8 cellular contexts compared by ENCODE assay signal in the genomic region with DNA sequence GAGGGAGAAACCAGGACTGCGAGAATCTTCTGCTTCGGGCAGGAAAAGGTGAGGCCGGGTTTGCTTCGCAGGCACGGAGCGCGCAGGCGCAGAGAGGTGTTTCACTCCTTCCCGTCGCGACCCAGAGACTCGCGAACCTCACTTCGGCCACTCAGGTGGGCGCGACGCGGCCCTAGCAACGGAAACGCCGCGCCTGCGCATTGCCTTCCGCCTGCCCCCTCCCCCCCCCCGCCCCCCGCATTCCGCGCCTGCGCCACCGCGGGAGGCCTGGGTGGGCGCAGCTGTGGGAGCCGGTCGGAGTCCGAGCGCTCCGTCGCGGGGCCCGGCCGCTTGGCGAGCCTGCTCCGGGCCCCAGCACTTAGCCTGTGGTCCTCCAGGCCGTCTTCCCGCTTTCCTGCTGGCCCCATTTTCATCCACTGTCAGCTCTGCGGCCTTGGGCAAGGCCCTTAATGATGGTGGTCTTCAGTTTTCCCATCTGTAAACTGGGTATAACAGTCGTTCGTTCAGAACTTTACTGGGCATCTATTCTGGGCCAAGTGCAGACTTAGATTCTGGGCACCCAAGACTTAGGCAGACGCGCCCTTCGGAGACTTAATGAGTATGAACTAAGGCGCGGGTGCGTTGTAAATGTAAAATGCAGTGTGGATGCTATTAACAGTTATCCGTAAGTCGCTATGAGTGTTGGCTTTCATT.
DNase-seq lines count a peak whose midpoint lies in the region; ATAC-seq lines count a peak whose summit lies in the region.

No MANE protein-coding gene starts in this region.

- H3K4me3 ChIP-seq in effector memory CD4-positive, alpha-beta T cell (ENCODE audit: insufficient read depth, low read depth, low read length, poor library complexity, severe bottlenecking), result peak overlapping the region; percentile 37

- POLR2A ChIA-PET in activated CD8-positive, alpha-beta T cell treated with anti-CD3 and anti-CD28 coated beads, Interleukin-2, amount 10 ng/mL, durations not matched to agents 7 days and 5 days (lab: Charles Lee), result no interaction called here

- H3K27me3 Mint-ChIP-seq in activated CD8-positive, alpha-beta T cell treated with anti-CD3 and anti-CD28 coated beads, Interleukin-2, amount 10 ng/mL, durations not matched to agents 7 days and 5 days (ENCODE audit: low read depth), result peaks cover 39% of the 10 kb centered on the region

- no peaks in the 10 kb centered on the region for H3K36me3 Mint-ChIP-seq in activated CD8-positive, alpha-beta T cell treated with anti-CD3 and anti-CD28 coated beads, Interleukin-2, amount 10 ng/mL, durations not matched to agents 7 days and 5 days (ENCODE audit: low read depth)

- peak overlapping the region; percentile 59 for H3K4me3 Mint-ChIP-seq in activated CD8-positive, alpha-beta T cell treated with anti-CD3 and anti-CD28 coated beads, Interleukin-2, amount 10 ng/mL, durations not matched to agents 7 days and 5 days

- intact Hi-C loops in posterior vena cava (cut with DNase I), result loop anchor here (5.0 to 10.0 kb wide), 2 partner anchors 45 to 527 kb away; no protein-coding TSS in a partner anchor

- H3K4me1 Mint-ChIP-seq in activated CD8-positive, alpha-beta T cell treated with anti-CD3 and anti-CD28 coated beads, Interleukin-2, amount 10 ng/mL, durations not matched to agents 7 days and 5 days (ENCODE audit: low read depth), result peaks cover 15% of the 10 kb centered on the region

- H3K27me3 ChIP-seq in effector memory CD4-positive, alpha-beta T cell (replicated peaks; ENCODE audit: control insufficient read depth, insufficient read depth, low read length, poor library complexity, severe bottlenecking), result peaks cover 3% of the 10 kb centered on the region

- no peak overlapping the region for H3K27ac ChIP-seq in effector memory CD4-positive, alpha-beta T cell (ENCODE audit: insufficient read depth, low read length, poor library complexity, severe bottlenecking)

- DNase-seq in ELR (ENCODE audit: low read depth), result peak; percentile 2
- DNase-seq in activated CD8-positive, alpha-beta T cell treated with anti-CD3 and anti-CD28 coated beads, Interleukin-2, amount 10 ng/mL, durations not matched to agents 7 days and 5 days, result peak; percentile 77
- DNase-seq in effector memory CD4-positive, alpha-beta T cell, result peak in 2 of 3 donors; percentile 13 to 25
- peak; percentile 4 for DNase-seq in middle frontal gyrus (ENCODE audit: extremely low spot score, low spot score)
- DNase-seq in stimulated activated CD8-positive, alpha-beta memory T cell treated with anti-CD3 and anti-CD28 coated beads, Interleukin-4, amount 100 ng/mL, for 24 hours (ENCODE audit: low read depth), result peak; percentile 54
- no peak for DNase-seq in posterior vena cava (ENCODE audit: low spot score)
- no peak for DNase-seq in T1000 (lab: John Stamatoyannopoulos, UW)

- no peak overlapping the region for H3K27ac Mint-ChIP-seq in activated CD8-positive, alpha-beta T cell treated with anti-CD3 and anti-CD28 coated beads, Interleukin-2, amount 10 ng/mL, durations not matched to agents 7 days and 5 days

- peak; percentile 85 for ATAC-seq in activated CD8-positive, alpha-beta T cell treated with anti-CD3 and anti-CD28 coated beads, Interleukin-2, amount 10 ng/mL, durations not matched to agents 7 days and 5 days
- no peak for ATAC-seq in GM21825 (IDR thresholded peaks at IDR 0.05; ENCODE audit: unreplicated experiment)

- no peaks in the 10 kb centered on the region for H3K9me3 Mint-ChIP-seq in activated CD8-positive, alpha-beta T cell treated with anti-CD3 and anti-CD28 coated beads, Interleukin-2, amount 10 ng/mL, durations not matched to agents 7 days and 5 days (ENCODE audit: insufficient read depth)

- H3K4me1 ChIP-seq in effector memory CD4-positive, alpha-beta T cell (ENCODE audit: control insufficient read depth, insufficient read depth, low read length, poor library complexity, severe bottlenecking), result peaks cover 6% of the 10 kb centered on the region

- CTCF ChIA-PET in activated CD8-positive, alpha-beta T cell treated with anti-CD3 and anti-CD28 coated beads, Interleukin-2, amount 10 ng/mL, durations not matched to agents 7 days and 5 days (lab: Charles Lee), result interaction anchor here (9.1 kb wide), 1 partner anchor 63 kb away, joined by 347 read pairs; a partner anchor contains a TSS

- no peaks in the 10 kb centered on the region for H3K9me3 ChIP-seq in effector memory CD4-positive, alpha-beta T cell (ENCODE audit: control insufficient read depth, low read length)

- H3K36me3 ChIP-seq in effector memory CD4-positive, alpha-beta T cell (ENCODE audit: control insufficient read depth, insufficient read depth, low read length), result no peaks in the 10 kb centered on the region

Comparison
In these comparisons a context has a peak if more than half of its experiments do, and no peak if none do; other contexts are left out.
1. DNase-seq: peak in ELR (single experiment), activated CD8-positive, alpha-beta T cell treated with anti-CD3 and anti-CD28 coated beads, Interleukin-2, amount 10 ng/mL, durations not matched to agents 7 days and 5 days (single experiment), effector memory CD4-positive, alpha-beta T cell (2 of 3), middle frontal gyrus (single experiment) and stimulated activated CD8-positive, alpha-beta memory T cell treated with anti-CD3 and anti-CD28 coated beads, Interleukin-4, amount 100 ng/mL, for 24 hours (single experiment); none in posterior vena cava (single experiment) and T1000 (single experiment).